Comparison of ENCODE assay signal across 28 cellular contexts in genomic region chr2:123456416-123456815, GRCh38.
"Had no signal": no experiment of that assay in that cellular context is flagged by ENCODE, and none has a peak within 500 bp of the region (broad histone marks: within the 10 kb centered on the region; RNA-seq: fewer than 3 reads in every experiment).

No MANE protein-coding gene starts in this region.

- H3K36me3 Mint-ChIP-seq: neural progenitor cell; stimulated activated effector memory CD8-positive, alpha-beta T cell treated with anti-CD3 and anti-CD28 coated beads, Interleukin-12 subunit alpha, Interleukin-12 subunit beta, amount 100 ng/mL, for 72 hours; stimulated activated naive B cell treated with anti-CD40 and anti-IgM and Interleukin-4, amounts not matched to agents 10 μg/mL and 1 μg/mL and 100 μg/mL, for 72 hours had no signal

- DNase-seq: occipital lobe; ovary; posterior cingulate gyrus; psoas muscle; right cardiac atrium; right lobe of liver; sigmoid colon; small intestine; stimulated activated CD4-positive, alpha-beta T cell treated with anti-CD3 and anti-CD28 coated beads, Interleukin-15, amount 100 ng/mL, for 24 hours; stimulated activated CD4-positive, alpha-beta T cell treated with anti-CD3 and anti-CD28 coated beads, Interleukin-2, amount 100 ng/mL, for 24 hours; stimulated activated CD4-positive, alpha-beta T cell treated with anti-CD3 and anti-CD28 coated beads, Interleukin-2, amount 100 ng/mL, for 48 hours; stimulated activated CD4-positive, alpha-beta T cell treated with anti-CD3 and anti-CD28 coated beads, Interleukin-4, amount 100 ng/mL, for 24 hours; stimulated activated naive B cell treated with anti-CD40 and anti-IgM and Interleukin-4, amounts not matched to agents 10 μg/mL and 1 μg/mL and 100 μg/mL, for 72 hours; stimulated activated naive CD4-positive, alpha-beta T cell treated with Interleukin-2 at 50 U/mL for 16 hours; stomach; thyroid gland; trophoblast cell; upper lobe of left lung had no signal

- H3K27ac Mint-ChIP-seq: nephron; neural progenitor cell; progenitor cell of endocrine pancreas; stimulated activated effector memory CD8-positive, alpha-beta T cell treated with anti-CD3 and anti-CD28 coated beads, Interleukin-12 subunit alpha, Interleukin-12 subunit beta, amount 100 ng/mL, for 72 hours; stimulated activated naive B cell treated with anti-CD40 and anti-IgM and Interleukin-4, amounts not matched to agents 10 μg/mL and 1 μg/mL and 100 μg/mL, for 72 hours; stimulated activated naive CD8-positive, alpha-beta T cell treated with anti-CD3 and anti-CD28 coated beads, Interleukin-15, Interleukin-2, amounts not matched to agents 100 ng/mL and 50 ng/mL, for 24 hours had no signal

- H3K4me1 Mint-ChIP-seq: nephron; neural progenitor cell; stimulated activated effector memory CD8-positive, alpha-beta T cell treated with anti-CD3 and anti-CD28 coated beads, Interleukin-12 subunit alpha, Interleukin-12 subunit beta, amount 100 ng/mL, for 72 hours; stimulated activated naive B cell treated with anti-CD40 and anti-IgM and Interleukin-4, amounts not matched to agents 10 μg/mL and 1 μg/mL and 100 μg/mL, for 72 hours had no signal

- FAIRE-seq: small intestine, urothelium cell line had no signal

- H3K9me3 ChIP-seq: ovary, psoas muscle, right lobe of liver, sigmoid colon, stomach, thoracic aorta, thyroid gland, tibial nerve, upper lobe of left lung, vagina had no signal

- H3K4me1 ChIP-seq: neural progenitor cell, parathyroid adenoma, psoas muscle, right lobe of liver, sigmoid colon, stomach, thyroid gland, tibial nerve, upper lobe of left lung, vagina had no signal

- H3K36me3 ChIP-seq: neural progenitor cell, ovary, right lobe of liver, sigmoid colon, stomach, thoracic aorta, thyroid gland, tibial nerve, upper lobe of left lung, vagina had no signal

- H3K4me3 ChIP-seq: neural progenitor cell, ovary, psoas muscle, right lobe of liver, sigmoid colon, stomach, thoracic aorta, thyroid gland, tibial nerve, upper lobe of left lung, vagina had no signal

- H3K27me3 Mint-ChIP-seq: progenitor cell of endocrine pancreas; stimulated activated naive B cell treated with anti-CD40 and anti-IgM and Interleukin-4, amounts not matched to agents 10 μg/mL and 1 μg/mL and 100 μg/mL, for 72 hours; stimulated activated naive CD8-positive, alpha-beta T cell treated with anti-CD3 and anti-CD28 coated beads, Interleukin-15, Interleukin-2, amounts not matched to agents 100 ng/mL and 50 ng/mL, for 24 hours had no signal

- H3K4me3 Mint-ChIP-seq: nephron; neural progenitor cell; stimulated activated effector memory CD8-positive, alpha-beta T cell treated with anti-CD3 and anti-CD28 coated beads, Interleukin-12 subunit alpha, Interleukin-12 subunit beta, amount 100 ng/mL, for 72 hours; stimulated activated naive B cell treated with anti-CD40 and anti-IgM and Interleukin-4, amounts not matched to agents 10 μg/mL and 1 μg/mL and 100 μg/mL, for 72 hours; stimulated activated naive CD8-positive, alpha-beta T cell treated with anti-CD3 and anti-CD28 coated beads, Interleukin-15, Interleukin-2, amounts not matched to agents 100 ng/mL and 50 ng/mL, for 24 hours had no signal

- H3K27ac ChIP-seq: neural progenitor cell, ovary, parathyroid adenoma, psoas muscle, right lobe of liver, sigmoid colon, stomach, thoracic aorta, thyroid gland, tibial nerve, upper lobe of left lung, vagina had no signal

- ATAC-seq: psoas muscle; right lobe of liver; stimulated activated effector memory CD8-positive, alpha-beta T cell treated with anti-CD3 and anti-CD28 coated beads, Interleukin-12 subunit alpha, Interleukin-12 subunit beta, amount 100 ng/mL, for 72 hours; stimulated activated naive B cell treated with anti-CD40 and anti-IgM and Interleukin-4, amounts not matched to agents 10 μg/mL and 1 μg/mL and 100 μg/mL, for 72 hours had no signal

- H3K27me3 ChIP-seq: neural progenitor cell, ovary, right lobe of liver, sigmoid colon, stomach, thyroid gland, tibial nerve, upper lobe of left lung, vagina had no signal

- H3K9me3 Mint-ChIP-seq: nephron had no signal
